Comparison of ENCODE assay signal across 8 cellular contexts in genomic region chr6:8082954-8083858, GRCh38. TPM values are rescaled to one million over a fixed set of nuclear protein-coding genes. Genes with fewer than 3 reads are reported as not detected.
DNase-seq lines count a peak whose midpoint lies in the region; ATAC-seq, FAIRE-seq and TF ChIP-seq lines count a peak whose summit lies in the region.

No MANE protein-coding gene starts in this region.

- POLR2A ChIA-PET in naive thymus-derived CD8-positive, alpha-beta T cell (lab: Charles Lee), result no interaction called here

- H3K4me1 Mint-ChIP-seq in activated naive CD8-positive, alpha-beta T cell treated with anti-CD3 and anti-CD28 coated beads, Interleukin-2, amount 50 U/mL, for 24 hours, result peaks cover 40% of the 10 kb centered on the region
- H3K4me1 Mint-ChIP-seq in naive thymus-derived CD8-positive, alpha-beta T cell, result peaks cover 5 to 12% (median 8%) of the 10 kb centered on the region in 4 donors

- H3K9me3 ChIP-seq in ovary, result no peaks in the 10 kb centered on the region

- ATAC-seq in activated naive CD8-positive, alpha-beta T cell treated with anti-CD3 and anti-CD28 coated beads, Interleukin-2, amount 50 U/mL, for 24 hours, result peak; percentile 57
- no peak for ATAC-seq in naive thymus-derived CD8-positive, alpha-beta T cell

- H3K27me3 ChIP-seq in ovary, result no peaks in the 10 kb centered on the region

- FAIRE-seq in H54 (lab: Jason Lieb, UNC), result peak; percentile 93

- no peak overlapping the region for H3K4me3 ChIP-seq in ovary

- no peak overlapping the region for H3K4me3 Mint-ChIP-seq in activated naive CD8-positive, alpha-beta T cell treated with anti-CD3 and anti-CD28 coated beads, Interleukin-2, amount 50 U/mL, for 24 hours
- no peak overlapping the region for H3K4me3 Mint-ChIP-seq in naive thymus-derived CD8-positive, alpha-beta T cell

- TF ChIP-seq EP300 in ovary (IDR thresholded peaks at IDR 0.05), result no peak

- intact Hi-C loops in ovary (cut with DNase I), result no loop called here

- peak overlapping the region; percentile 72 for H3K27ac ChIP-seq in 22Rv1
- H3K27ac ChIP-seq in ovary, result no peak overlapping the region

- peaks cover 65% of the 10 kb centered on the region for H3K36me3 Mint-ChIP-seq in activated naive CD8-positive, alpha-beta T cell treated with anti-CD3 and anti-CD28 coated beads, Interleukin-2, amount 50 U/mL, for 24 hours (ENCODE audit: low read depth)
- peaks cover 11 to 69% (median 28%) of the 10 kb centered on the region in 3 donors for H3K36me3 Mint-ChIP-seq in naive thymus-derived CD8-positive, alpha-beta T cell

- TF ChIP-seq POLR2A in H54 (IDR thresholded peaks at IDR 0.05; ENCODE audit: low read depth, low read length) (no peak), ovary (IDR thresholded peaks at IDR 0.05) (no peak)

- no peaks in the 10 kb centered on the region for H3K27me3 Mint-ChIP-seq in activated naive CD8-positive, alpha-beta T cell treated with anti-CD3 and anti-CD28 coated beads, Interleukin-2, amount 50 U/mL, for 24 hours
- no peaks in the 10 kb centered on the region for H3K27me3 Mint-ChIP-seq in naive thymus-derived CD8-positive, alpha-beta T cell

- no peaks in the 10 kb centered on the region for H3K9me3 Mint-ChIP-seq in activated naive CD8-positive, alpha-beta T cell treated with anti-CD3 and anti-CD28 coated beads, Interleukin-2, amount 50 U/mL, for 24 hours
- H3K9me3 Mint-ChIP-seq in naive thymus-derived CD8-positive, alpha-beta T cell, result peaks cover 0 to 6% (median 0%) of the 10 kb centered on the region in 9 donors

- TF ChIP-seq CTCF in 22Rv1 (IDR thresholded peaks at IDR 0.05), result no peak
- TF ChIP-seq CTCF in ovary (IDR thresholded peaks at IDR 0.05), result no peak

- peak overlapping the region; percentile 44 for H3K27ac Mint-ChIP-seq in activated naive CD8-positive, alpha-beta T cell treated with anti-CD3 and anti-CD28 coated beads, Interleukin-2, amount 50 U/mL, for 24 hours
- H3K27ac Mint-ChIP-seq in naive thymus-derived CD8-positive, alpha-beta T cell, result peak overlapping the region in 1 of 10 donors; percentile 53

- DNase-seq in H54 (ENCODE audit: insufficient read length, low spot score) (no peak), iris pigment epithelial cell (ENCODE audit: low read depth) (peak; percentile 96), ovary (no peak), islet precursor cell (no peak)
- no peak for DNase-seq in activated naive CD8-positive, alpha-beta T cell treated with anti-CD3 and anti-CD28 coated beads, Interleukin-2, amount 50 U/mL, for 24 hours
- no peak for DNase-seq in naive thymus-derived CD8-positive, alpha-beta T cell
- DNase-seq in stimulated activated CD4-positive, alpha-beta T cell treated with anti-CD3 and anti-CD28 coated beads, Interleukin-2, amount 100 ng/mL, for 48 hours, result no peak

- H3K36me3 ChIP-seq in ovary, result no peaks in the 10 kb centered on the region

- peaks cover 3% of the 10 kb centered on the region for H3K4me1 ChIP-seq in ovary (ENCODE audit: insufficient read depth)

- WGBS in ovary, 3 donors, result 72 to 73% (median 73%) methylated on average over 11 of the region's 11 CpGs

RNA-seq across cellular contexts. Expression of gene BLOC1S5, which starts 19.0 kb away (rescaled TPM):
- 10 to 100 TPM; 23.5 to 24.7 TPM for total RNA-seq in naive thymus-derived CD8-positive, alpha-beta T cell
- polyA plus RNA-seq in naive thymus-derived CD8-positive, alpha-beta T cell, result 10 to 100 TPM; 28.5 to 33.7 (median 32.8) TPM
- 10 to 100 TPM in 6 of 7 donors, 1 to 10 TPM in 1; 9.7 to 21.5 (median 15.4) TPM for total RNA-seq in ovary
- polyA plus RNA-seq in ovary, result 10 to 100 TPM in 1 of 2 donors, 1 to 10 TPM in 1; 8.8 to 20.3 TPM

RNA-seq across cellular contexts. Expression of gene EEF1E1, which starts 19.1 kb away (rescaled TPM):
- total RNA-seq in naive thymus-derived CD8-positive, alpha-beta T cell, result 10 to 100 TPM; 25.2 to 28.6 TPM
- 10 to 100 TPM; 55.5 to 62.0 (median 57.9) TPM for polyA plus RNA-seq in naive thymus-derived CD8-positive, alpha-beta T cell
- 10 to 100 TPM; 13.1 to 30.1 (median 19.9) TPM for total RNA-seq in ovary
- 10 to 100 TPM; 17.9 to 22.8 TPM for polyA plus RNA-seq in ovary
